Comparison of ENCODE assay signal across 2 cellular contexts in the genomic region with DNA sequence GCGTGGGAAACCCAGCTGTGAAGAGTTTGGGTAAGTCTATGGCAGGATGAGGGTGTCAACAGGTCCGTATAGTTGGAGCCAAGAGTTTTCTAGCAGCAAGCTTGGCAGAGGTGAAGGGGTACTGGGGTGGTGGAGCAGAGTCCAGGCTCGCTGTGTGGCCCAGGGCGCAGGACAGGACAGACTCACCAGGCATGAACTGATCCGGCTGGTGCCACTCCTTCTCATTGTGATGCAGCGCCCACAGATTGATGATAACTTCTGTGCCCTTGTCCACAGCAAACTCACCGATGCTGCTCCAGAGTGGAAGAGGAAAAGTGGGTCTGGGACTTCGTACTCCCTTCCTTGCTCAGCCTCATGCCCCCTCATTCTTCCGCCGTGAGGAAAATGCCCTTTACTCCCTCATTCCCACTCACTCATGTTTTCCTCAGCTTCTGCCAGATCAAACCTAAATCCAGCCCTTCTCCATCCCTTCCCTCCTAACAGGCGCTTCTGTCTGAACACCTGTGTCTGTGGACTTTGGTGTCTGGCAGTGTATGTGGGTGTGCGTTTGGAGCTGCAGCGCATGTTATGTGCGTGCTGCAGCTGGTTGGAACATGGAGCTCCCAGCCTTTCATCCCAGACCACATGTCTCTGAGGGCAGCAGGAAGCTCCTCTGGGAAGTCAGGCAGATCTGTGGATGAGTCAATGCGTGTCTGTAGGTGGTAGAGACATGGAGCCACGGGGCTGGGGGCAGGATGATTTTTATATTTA.
TF ChIP-seq lines count a peak whose summit lies in the region.

No MANE protein-coding gene starts in this region.

TF ChIP-seq in HEK293, 187 proteins besides CTCF, POLR2A, EP300 and RAD21 (continued from another document):
- TF ChIP-seq, protein P1, sequence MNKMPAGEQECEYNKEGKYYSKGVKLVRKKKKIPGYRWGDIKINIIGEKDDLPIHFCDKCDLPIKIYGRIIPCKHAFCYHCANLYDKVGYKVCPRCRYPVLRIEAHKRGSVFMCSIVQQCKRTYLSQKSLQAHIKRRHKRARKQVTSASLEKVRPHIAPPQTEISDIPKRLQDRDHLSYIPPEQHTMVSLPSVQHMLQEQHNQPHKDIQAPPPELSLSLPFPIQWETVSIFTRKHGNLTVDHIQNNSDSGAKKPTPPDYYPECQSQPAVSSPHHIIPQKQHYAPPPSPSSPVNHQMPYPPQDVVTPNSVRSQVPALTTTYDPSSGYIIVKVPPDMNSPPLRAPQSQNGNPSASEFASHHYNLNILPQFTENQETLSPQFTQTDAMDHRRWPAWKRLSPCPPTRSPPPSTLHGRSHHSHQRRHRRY (tag by site-specific recombination; IDR thresholded peaks at IDR 0.05), result no peak
- TF ChIP-seq GFI1B (tag by site-specific recombination; IDR thresholded peaks at IDR 0.05) (no peak), ZNF707 (tag by site-specific recombination; IDR thresholded peaks at IDR 0.05) (no peak), SCRT1 (tag by site-specific recombination; IDR thresholded peaks at IDR 0.05; ENCODE audit: borderline replicate concordance) (0 out of 2 replicates have a peak, but pooled peaks have one; percentile 28), ZNF701 (tag by site-specific recombination; IDR thresholded peaks at IDR 0.05) (no peak), ZNF433 (tag by site-specific recombination; IDR thresholded peaks at IDR 0.05; ENCODE audit: low read depth) (no peak), ZNF10 (tag by site-specific recombination; IDR thresholded peaks at IDR 0.05) (no peak), SP3 (tag by site-specific recombination; IDR thresholded peaks at IDR 0.05) (no peak)
TF ChIP-seq in HEK293: peak in this region for 2.

TF ChIP-seq in SK-N-SH, 30 proteins besides CTCF, POLR2A, EP300 and RAD21:
- TF ChIP-seq, protein P2, sequence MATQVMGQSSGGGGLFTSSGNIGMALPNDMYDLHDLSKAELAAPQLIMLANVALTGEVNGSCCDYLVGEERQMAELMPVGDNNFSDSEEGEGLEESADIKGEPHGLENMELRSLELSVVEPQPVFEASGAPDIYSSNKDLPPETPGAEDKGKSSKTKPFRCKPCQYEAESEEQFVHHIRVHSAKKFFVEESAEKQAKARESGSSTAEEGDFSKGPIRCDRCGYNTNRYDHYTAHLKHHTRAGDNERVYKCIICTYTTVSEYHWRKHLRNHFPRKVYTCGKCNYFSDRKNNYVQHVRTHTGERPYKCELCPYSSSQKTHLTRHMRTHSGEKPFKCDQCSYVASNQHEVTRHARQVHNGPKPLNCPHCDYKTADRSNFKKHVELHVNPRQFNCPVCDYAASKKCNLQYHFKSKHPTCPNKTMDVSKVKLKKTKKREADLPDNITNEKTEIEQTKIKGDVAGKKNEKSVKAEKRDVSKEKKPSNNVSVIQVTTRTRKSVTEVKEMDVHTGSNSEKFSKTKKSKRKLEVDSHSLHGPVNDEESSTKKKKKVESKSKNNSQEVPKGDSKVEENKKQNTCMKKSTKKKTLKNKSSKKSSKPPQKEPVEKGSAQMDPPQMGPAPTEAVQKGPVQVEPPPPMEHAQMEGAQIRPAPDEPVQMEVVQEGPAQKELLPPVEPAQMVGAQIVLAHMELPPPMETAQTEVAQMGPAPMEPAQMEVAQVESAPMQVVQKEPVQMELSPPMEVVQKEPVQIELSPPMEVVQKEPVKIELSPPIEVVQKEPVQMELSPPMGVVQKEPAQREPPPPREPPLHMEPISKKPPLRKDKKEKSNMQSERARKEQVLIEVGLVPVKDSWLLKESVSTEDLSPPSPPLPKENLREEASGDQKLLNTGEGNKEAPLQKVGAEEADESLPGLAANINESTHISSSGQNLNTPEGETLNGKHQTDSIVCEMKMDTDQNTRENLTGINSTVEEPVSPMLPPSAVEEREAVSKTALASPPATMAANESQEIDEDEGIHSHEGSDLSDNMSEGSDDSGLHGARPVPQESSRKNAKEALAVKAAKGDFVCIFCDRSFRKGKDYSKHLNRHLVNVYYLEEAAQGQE (IDR thresholded peaks at IDR 0.05; ENCODE audit: low read depth, low read length), result no peak
- TF ChIP-seq FOXM1 (IDR thresholded peaks at IDR 0.05; ENCODE audit: low read depth) (no peak), MXI1 (IDR thresholded peaks at IDR 0.05; ENCODE audit: low read depth, low read length) (no peak), FOSL2 (IDR thresholded peaks at IDR 0.05; ENCODE audit: borderline replicate concordance, low read depth) (no peak)
